In genomic region chr6:16006681-16007080, GRCh38 we compare ENCODE assay signal across 30 cellular contexts.
"Had no signal": no experiment of that assay in that cellular context is flagged by ENCODE, and none has a peak within 500 bp of the region (broad histone marks: within the 10 kb centered on the region; RNA-seq: fewer than 3 reads in every experiment).

No MANE protein-coding gene starts in this region.

- H3K9me3 ChIP-seq: ascending aorta had no signal

- H3K27ac ChIP-seq: ascending aorta, cardiac muscle cell, PC-9, VCaP had no signal

- H3K4me2 ChIP-seq: PC-9 had no signal

- ATAC-seq: activated CD8-positive, alpha-beta T cell treated with anti-CD3 and anti-CD28 coated beads for 36 hours; activated T-cell treated with anti-CD3 and anti-CD28 coated beads, Interleukin-2, amount 50 U/mL, for 72 hours; activated T-helper 17 cell treated with anti-CD3 and anti-CD28 coated beads, Interleukin-2, amount 50 U/mL, for 72 hours had no signal

- H3K4me3 ChIP-seq: ascending aorta, cardiac muscle cell, PC-9 had no signal

- H2AFZ ChIP-seq: PC-9 had no signal

- H3K27me3 ChIP-seq: ascending aorta, cardiac muscle cell had no signal

- DNase-seq: activated B cell treated with CpG ODN at 0.5 μM for 24 hours; activated CD4-positive, alpha-beta T cell treated with anti-CD3 and anti-CD28 coated beads for 4 hours; activated CD4-positive, alpha-beta T cell treated with anti-CD3 and anti-CD28 coated beads, Interleukin-2, amount 50 U/mL, for 4 hours; activated CD4-positive, CD25-positive, alpha-beta regulatory T cell treated with anti-CD3 and anti-CD28 coated beads, Interleukin-2, amount 50 U/mL, for 72 hours; activated CD8-positive, alpha-beta T cell treated with anti-CD3 and anti-CD28 coated beads for 36 hours; activated effector memory CD4-positive, alpha-beta T cell treated with anti-CD3 and anti-CD28 coated beads, Interleukin-2, amount 50 U/mL, for 16 hours; activated naive CD4-positive, alpha-beta T cell; activated naive CD4-positive, alpha-beta T cell treated with anti-CD3 and anti-CD28 coated beads, Interleukin-2, amount 50 U/mL, for 16 hours; activated naive CD8-positive, alpha-beta T cell treated with anti-CD3 and anti-CD28 coated beads for 36 hours; activated T-cell treated with anti-CD3 and anti-CD28 coated beads, Interleukin-2, amount 50 U/mL, for 1 hour; activated T-cell treated with anti-CD3 and anti-CD28 coated beads, Interleukin-2, amount 50 U/mL, for 72 hours; amniotic stem cell; Karpas-422; NCI-H1105; NCI-H1417 treated with DMSO at 0.1 percent for 48 hours; NCI-H1694; NCI-H1930; NCI-H2081 treated with DMSO at 0.1 percent for 48 hours; NCI-H226; NCI-H524 treated with DMSO at 0.1 percent for 48 hours; PC-9; Right ventricle myocardium superior; SW 1271; T-helper 1 cell; T-helper 2 cell; T-helper 9 cell had no signal

- H3K4me1 ChIP-seq: ascending aorta had no signal

- H3K36me3 ChIP-seq: ascending aorta, cardiac muscle cell had no signal
